ENCODE assay signal across 15 cellular contexts in genomic region chr18:75218524-75218923, GRCh38. TPM values are rescaled to one million over a fixed set of nuclear protein-coding genes. Genes with fewer than 3 reads are reported as not detected.
DNase-seq lines count a peak whose midpoint lies in the region; ATAC-seq and TF ChIP-seq lines count a peak whose summit lies in the region.
"Had no signal": no experiment of that assay in that cellular context is flagged by ENCODE, and none has a peak within 500 bp of the region (broad histone marks: within the 10 kb centered on the region; RNA-seq: fewer than 3 reads in every experiment).

No MANE protein-coding gene starts in this region.

- ATAC-seq in gastroesophageal sphincter = no peak

- peaks cover 7% of the 10 kb centered on the region for H3K4me1 Mint-ChIP-seq in endothelial cell (ENCODE audit: unreplicated experiment)

- peak overlapping the region; percentile 86 for H3K4me2 ChIP-seq in Loucy (ENCODE audit: low read depth, low read length, poor library complexity, severe bottlenecking)
- H3K4me2 ChIP-seq: BLaER1 treated with 17β-estradiol and CSF1 and Interleukin-3, amounts not matched to agents 10 nM and 100 nM had no signal

- H3K36me3 Mint-ChIP-seq in endothelial cell (ENCODE audit: low read depth, unreplicated experiment) = no peaks in the 10 kb centered on the region

- no peaks in the 10 kb centered on the region for H3K9me2 ChIP-seq in Loucy (replicated peaks; ENCODE audit: low read depth, low read length)

- no peak for TF ChIP-seq EP300 in gastroesophageal sphincter (IDR thresholded peaks at IDR 0.05)

- DNase-seq in NCI-H2107 treated with DMSO at 0.1 percent for 48 hours (lab: John Stamatoyannopoulos, UW; ENCODE audit: unreplicated experiment) (peak; percentile 78), NCI-H2107 (lab: John Stamatoyannopoulos, UW) (no peak), renal cortical epithelial cell (ENCODE audit: low read depth) (peak; percentile 53), A172 (ENCODE audit: low spot score) (no peak), endothelial cell (ENCODE audit: low spot score) (no peak)
- no peak for DNase-seq in stimulated activated naive CD4-positive, alpha-beta T cell treated with Interleukin-2 at 50 U/mL for 16 hours (lab: John Stamatoyannopoulos, UW)
- DNase-seq: 8988T; activated CD4-positive, alpha-beta T cell treated with anti-CD3 and anti-CD28 coated beads for 1 hour; brain microvascular endothelial cell; SHP77 had no signal

- no peaks in the 10 kb centered on the region for H3K9me3 Mint-ChIP-seq in endothelial cell (ENCODE audit: unreplicated experiment)

- peaks cover 98% of the 10 kb centered on the region for H3K79me2 ChIP-seq in Loucy (ENCODE audit: insufficient read depth, low read length)

- H3K27me3 ChIP-seq in Loucy (ENCODE audit: insufficient read depth, low read length, poor library complexity, severe bottlenecking) (no peaks in the 10 kb centered on the region), gastroesophageal sphincter (no peaks in the 10 kb centered on the region)
- H3K27me3 ChIP-seq: BLaER1 treated with 17β-estradiol and CSF1 and Interleukin-3, amounts not matched to agents 10 nM and 100 nM; brain microvascular endothelial cell; tibial nerve had no signal

- H3K27me3 Mint-ChIP-seq in endothelial cell (ENCODE audit: unreplicated experiment) = peaks cover 2% of the 10 kb centered on the region
- H3K27me3 Mint-ChIP-seq: activated naive CD8-positive, alpha-beta T cell had no signal

- no peak overlapping the region for H3K9ac ChIP-seq in Loucy (ENCODE audit: low read depth, low read length, poor library complexity, severe bottlenecking)
- H3K9ac ChIP-seq: BLaER1 treated with 17β-estradiol and CSF1 and Interleukin-3, amounts not matched to agents 10 nM and 100 nM had no signal

- H3K4me3 ChIP-seq in Loucy (ENCODE audit: low read length, poor library complexity, severe bottlenecking) (no peak overlapping the region), gastroesophageal sphincter (no peak overlapping the region)
- H3K4me3 ChIP-seq: BLaER1 treated with 17β-estradiol and CSF1 and Interleukin-3, amounts not matched to agents 10 nM and 100 nM; tibial nerve had no signal

- no peak overlapping the region for H3K27ac Mint-ChIP-seq in endothelial cell (ENCODE audit: unreplicated experiment)

- no peak overlapping the region for H2AFZ ChIP-seq in Loucy (ENCODE audit: low read length)

- no peak for TF ChIP-seq CTCF in Loucy (conservative IDR thresholded peaks at IDR 0.05; ENCODE audit: low read length)
- TF ChIP-seq CTCF in gastroesophageal sphincter (IDR thresholded peaks at IDR 0.05) = no peak
- no peak for TF ChIP-seq CTCF in endothelial cell (IDR thresholded peaks at IDR 0.05; ENCODE audit: unreplicated experiment)

- H3K4me1 ChIP-seq in Loucy (ENCODE audit: insufficient read depth, low read length, poor library complexity, severe bottlenecking) = peaks cover 60% of the 10 kb centered on the region
- peaks cover 10 to 98% (median 15%) of the 10 kb centered on the region in 3 donors for H3K4me1 ChIP-seq in gastroesophageal sphincter

- no peak for TF ChIP-seq POLR2A in gastroesophageal sphincter (IDR thresholded peaks at IDR 0.05)

- H3F3A ChIP-seq in Loucy (ENCODE audit: low read depth) = no peaks in the 10 kb centered on the region

- H4K20me1 ChIP-seq in Loucy (ENCODE audit: insufficient read depth, low read length, poor library complexity, severe bottlenecking) = peaks cover 21% of the 10 kb centered on the region

- peak overlapping the region in 3 of 4 donors; percentile 25 to 46 (median 38) for H3K27ac ChIP-seq in gastroesophageal sphincter
- H3K27ac ChIP-seq: BLaER1 treated with 17β-estradiol and CSF1 and Interleukin-3, amounts not matched to agents 10 nM and 100 nM; brain microvascular endothelial cell had no signal

- 56 to 89% methylated on average over 3 to 9 of the region's 9 CpGs for WGBS in gastroesophageal sphincter (ENCODE audit: low coverage in 1 of 2), 2 donors

- no peak overlapping the region for H3K4me3 Mint-ChIP-seq in endothelial cell (ENCODE audit: unreplicated experiment)
- H3K4me3 Mint-ChIP-seq: activated naive CD8-positive, alpha-beta T cell had no signal

- H3K36me3 ChIP-seq in Loucy (ENCODE audit: insufficient read depth, low read length) = no peaks in the 10 kb centered on the region
- no peaks in the 10 kb centered on the region for H3K36me3 ChIP-seq in gastroesophageal sphincter
- H3K36me3 ChIP-seq: brain microvascular endothelial cell, tibial nerve had no signal

- H3K9me3 ChIP-seq in Loucy (ENCODE audit: insufficient read depth, low read depth, low read length) = no peaks in the 10 kb centered on the region
- no peaks in the 10 kb centered on the region for H3K9me3 ChIP-seq in gastroesophageal sphincter
- H3K9me3 ChIP-seq: BLaER1 treated with 17β-estradiol and CSF1 and Interleukin-3, amounts not matched to agents 10 nM and 100 nM; tibial nerve had no signal

RNA-seq across cellular contexts. Expression of gene TSHZ1, which starts 7.9 kb away (rescaled TPM):
- total RNA-seq in gastroesophageal sphincter (10 to 100 TPM; 22.3 to 41.7 (median 33.8) TPM), renal cortical epithelial cell (0.69 and 8.5 TPM in 2 replicates), endothelial cell (ENCODE audit: unreplicated experiment) (16.3 TPM)
- 2.2 and 2.7 TPM in 2 replicates for total RNA-seq in A172 (2014; rRNA removed; shearing (Covaris generic))

RNA-seq across cellular contexts. Expression of gene PTGR3, which starts 9.6 kb away (rescaled TPM):
- total RNA-seq in gastroesophageal sphincter (10 to 100 TPM; 24.9 to 46.8 (median 29.6) TPM), renal cortical epithelial cell (4.3 and 14.9 TPM in 2 replicates), endothelial cell (ENCODE audit: unreplicated experiment) (26.3 TPM)
- total RNA-seq in A172 (2014; rRNA removed; shearing (Covaris generic)) = 7.6 and 7.9 TPM in 2 replicates

Comparison
In these comparisons a context has a peak if more than half of its experiments do, and no peak if none do; other contexts are left out.
1. DNase-seq: peak in NCI-H2107 treated with DMSO at 0.1 percent for 48 hours (single experiment) and renal cortical epithelial cell (single experiment); none in NCI-H2107 (single experiment), stimulated activated naive CD4-positive, alpha-beta T cell treated with Interleukin-2 at 50 U/mL for 16 hours (single experiment), A172 (single experiment) and endothelial cell (single experiment).